ENCODE assay signal across 8 cellular contexts in the genomic region with DNA sequence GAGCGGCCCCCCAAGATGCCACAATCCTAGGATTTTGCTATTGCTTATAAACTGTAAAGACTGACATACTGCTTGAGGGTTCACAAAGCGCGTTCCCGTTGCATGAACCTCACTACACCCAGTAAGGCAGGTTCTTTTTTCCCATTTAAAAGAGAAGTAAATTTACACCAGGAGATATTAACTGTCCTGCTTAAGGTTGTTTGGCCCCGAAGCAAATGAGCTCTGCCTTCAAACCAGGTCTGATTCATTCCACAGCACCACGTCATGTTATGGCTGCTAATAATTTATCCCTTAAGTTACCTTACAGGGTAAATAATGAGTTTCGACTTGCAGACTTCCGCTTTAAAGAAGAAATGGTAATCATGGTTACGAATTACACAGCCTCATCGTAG. TPM values are rescaled to one million over a fixed set of nuclear protein-coding genes. Genes with fewer than 3 reads are reported as not detected.
A peak's percentile ranks its signal among the peaks of the same experiment; 100 is the strongest.
DNase-seq lines count a peak whose midpoint lies in the region; ATAC-seq and TF ChIP-seq lines count a peak whose summit lies in the region.

No MANE protein-coding gene starts in this region.

- H3K27ac ChIP-seq in IMR-90 (ENCODE audit: insufficient read depth, low read length) (peak overlapping the region; percentile 61), fibroblast of lung (ENCODE audit: insufficient read depth, low read length) (peak overlapping the region; percentile 37)

- peak overlapping the region; percentile 69 for H3K23ac ChIP-seq in IMR-90 (ENCODE audit: low read depth, low read length)

- peaks cover 17% of the 10 kb centered on the region; the same call in 1 of the 2 replicates for H4K20me1 ChIP-seq in IMR-90 (ENCODE audit: insufficient read depth, low read length)
- H4K20me1 ChIP-seq in fibroblast of lung (ENCODE audit: control insufficient read depth, extremely low read depth, insufficient read depth, low read length), result no peaks in the 10 kb centered on the region

- H3K9me3 ChIP-seq in IMR-90 (ENCODE audit: control insufficient read depth, insufficient read depth, low read length) (no peaks in the 10 kb centered on the region), fibroblast of lung (ENCODE audit: control insufficient read depth, insufficient read depth, low read depth, low read length) (no peaks in the 10 kb centered on the region), neuron (ENCODE audit: low read length) (no peaks in the 10 kb centered on the region)

- H3K9me1 ChIP-seq in IMR-90 (ENCODE audit: insufficient read depth, low read length), result peaks cover 10% of the 10 kb centered on the region

- H4K5ac ChIP-seq in IMR-90 (ENCODE audit: low read depth, low read length), result peak overlapping the region; percentile 3; the same call in 1 of the 2 replicates

- H2BK120ac ChIP-seq in IMR-90 (ENCODE audit: low read depth, low read length), result peak overlapping the region; percentile 17

- intact Hi-C loops in IMR-90 (cut with micrococcal nuclease), result loop anchor here (5.0 kb wide), 2 partner anchors 35 to 80 kb away; no protein-coding TSS in a partner anchor

- H2AK9ac ChIP-seq in IMR-90 (replicated peaks; ENCODE audit: low read depth, low read length, poor library complexity), result peak overlapping the region; percentile 8

- peaks cover 19 to 65% of the 10 kb centered on the region in 2 experiments; a peak in 3 of 4 replicates for H3K79me1 ChIP-seq in IMR-90 (ENCODE audit: low read depth in 1 of 2, low read length in 2 of 2)

- no peaks in the 10 kb centered on the region for H3K27me3 ChIP-seq in IMR-90 (ENCODE audit: control insufficient read depth, insufficient read depth, low read length)
- no peaks in the 10 kb centered on the region for H3K27me3 ChIP-seq in fibroblast of lung (ENCODE audit: control insufficient read depth, insufficient read depth, low read length)
- no peaks in the 10 kb centered on the region for H3K27me3 ChIP-seq in neuron (ENCODE audit: insufficient read depth, low read length)

- peak overlapping the region; percentile 81 for H3K4me3 ChIP-seq in IMR-90 (ENCODE audit: insufficient read depth, low read depth, low read length)
- peak overlapping the region; percentile 46 to 93 (median 84) for H3K4me3 ChIP-seq in fibroblast of lung (replicated peaks in 1 of 4; ENCODE audit: control extremely low read depth in 1 of 4, insufficient read depth in 1 of 4, low read depth in 3 of 4, low read length in 4 of 4)
- H3K4me3 ChIP-seq in neuron (ENCODE audit: low read length), result peak overlapping the region; percentile 75

- peak overlapping the region; percentile 39 for H3K14ac ChIP-seq in IMR-90 (replicated peaks; ENCODE audit: low read depth, low read length)

- H3K18ac ChIP-seq in IMR-90 (ENCODE audit: low read depth, low read length), result peak overlapping the region; percentile 5; the same call in 1 of the 2 replicates

- H2AK5ac ChIP-seq in IMR-90 (ENCODE audit: low read depth, low read length), result 0 out of 2 replicates have a peak overlapping the region, but pooled peaks have one; percentile 12

- H3K4me2 ChIP-seq in IMR-90 (ENCODE audit: low read depth, low read length) (peak overlapping the region; percentile 99), fibroblast of lung (ENCODE audit: extremely low read depth, insufficient read depth, low read length) (peak overlapping the region; percentile 73)

- H3K36me3 ChIP-seq in IMR-90 (ENCODE audit: control insufficient read depth, insufficient read depth, low read length) (peaks cover 2% of the 10 kb centered on the region; the same call in 1 of the 2 replicates), fibroblast of lung (ENCODE audit: control insufficient read depth, insufficient read depth, low read length) (no peaks in the 10 kb centered on the region), neuron (ENCODE audit: insufficient read depth, low read length) (no peaks in the 10 kb centered on the region)

- dilution Hi-C loops in IMR-90 (cut with HindIII; ENCODE audit: low sequenced_read_pairs, unreplicated experiment), result no loop called here

- TF ChIP-seq POLR2A in IMR-90 (IDR thresholded peaks at IDR 0.05; ENCODE audit: low read depth, low read length), result no peak

- 0 out of 2 replicates have a peak overlapping the region, but pooled peaks have one; percentile 2 for H2BK20ac ChIP-seq in IMR-90 (ENCODE audit: low read depth, low read length)

- BruUV-seq in IMR-90 (replicated peaks; lab: Mats Ljungman, UMichigan), result no TSS peak

- peak overlapping the region; percentile 32 for H2BK5ac ChIP-seq in IMR-90 (ENCODE audit: low read depth, low read length, poor library complexity, severe bottlenecking)

- H2BK15ac ChIP-seq in IMR-90 (ENCODE audit: low read depth, low read length), result peak overlapping the region; percentile 6; the same call in 1 of the 3 replicates

- CTCF ChIA-PET in IMR-90 (lab: Yijun Ruan, JAX), result interaction anchor here (0.6 kb wide), 1 partner anchor 50 kb away, joined by 3 read pairs; no protein-coding TSS in a partner anchor

- H4K91ac ChIP-seq in IMR-90 (ENCODE audit: insufficient read depth, low read depth, low read length), result peak overlapping the region; percentile 54

- no CpG with 5 or more reads among the region's 10 CpGs for WGBS in IMR-90 (ENCODE audit: extremely low coverage in 2 of 2, insufficient read length in 1 of 2), 2 experiments

- peak overlapping the region; percentile 71 for H4K8ac ChIP-seq in IMR-90 (ENCODE audit: low read depth in 2 of 2, low read length in 2 of 2)

- peak overlapping the region; percentile 88 for H3K56ac ChIP-seq in IMR-90 (ENCODE audit: extremely low read depth, insufficient read depth, low read length)

- H2AFZ ChIP-seq in IMR-90 (replicated peaks; ENCODE audit: low read length, poor library complexity), result peak overlapping the region; percentile 86
- peak overlapping the region; percentile 60 for H2AFZ ChIP-seq in fibroblast of lung (ENCODE audit: low read length)
- peak overlapping the region; percentile 89 for H2AFZ ChIP-seq in neuron (ENCODE audit: low read depth, low read length)

- no peak for TF ChIP-seq RAD21 in IMR-90 (IDR thresholded peaks at IDR 0.05; ENCODE audit: low read length)

- TF ChIP-seq CTCF in IMR-90 (conservative IDR thresholded peaks at IDR 0.05; ENCODE audit: low read depth, low read length) (no peak), fibroblast of lung (conservative IDR thresholded peaks at IDR 0.05 in 1 of 2, IDR thresholded peaks at IDR 0.05 in 1 of 2; ENCODE audit: low read depth in 1 of 2, low read length in 2 of 2) (no peak)

- DNase-seq in stimulated activated CD4-positive, alpha-beta T cell treated with anti-CD3 and anti-CD28 coated beads, Interleukin-15, amount 100 ng/mL, for 24 hours, result peak; percentile 31
- DNase-seq in stimulated activated CD4-positive, alpha-beta T cell treated with anti-CD3 and anti-CD28 coated beads, Interleukin-2, amount 100 ng/mL, for 24 hours, result no peak
- DNase-seq in IMR-90 (peak; percentile 57), fibroblast of lung (ENCODE audit: low read depth in 2 of 2) (peak in 1 of 2 donors; percentile 76), NCI-H510A treated with DMSO at 0.1 percent for 48 hours (lab: John Stamatoyannopoulos, UW) (no peak), NCI-H187 treated with DMSO at 0.1 percent for 48 hours (lab: John Stamatoyannopoulos, UW) (no peak)
- DNase-seq in activated CD4-positive, alpha-beta T cell treated with anti-CD3 and anti-CD28 coated beads, Interleukin-2, amount 50 U/mL, for 4 hours, result peak; percentile 11 to 14

- peaks cover 37% of the 10 kb centered on the region for H3K79me2 ChIP-seq in fibroblast of lung (ENCODE audit: control insufficient read depth, insufficient read depth, low read length)

- peak overlapping the region; percentile 47 for H3K9ac ChIP-seq in IMR-90 (ENCODE audit: low read depth, low read length)
- peak overlapping the region; percentile 28 for H3K9ac ChIP-seq in fibroblast of lung (ENCODE audit: insufficient read depth, low read length)

- H3K4me1 ChIP-seq in IMR-90 (ENCODE audit: control insufficient read depth, insufficient read depth, low read length), result no peaks in the 10 kb centered on the region; the same call in 1 of the 2 replicates
- H3K4me1 ChIP-seq in fibroblast of lung (ENCODE audit: control insufficient read depth, extremely low read depth, insufficient read depth, low read length), result peaks cover 6% of the 10 kb centered on the region
- H3K4me1 ChIP-seq in neuron (ENCODE audit: insufficient read depth, low read length), result peaks cover 43% of the 10 kb centered on the region

- ATAC-seq in IMR-90 (ENCODE audit: low read depth), result peak; percentile 2

- in situ Hi-C loops in IMR-90 (cut with MboI; ENCODE audit: low sequenced_read_pairs), result no loop called here

- POLR2A ChIA-PET in IMR-90 (lab: Charles Lee; ENCODE audit: unreplicated experiment), result no interaction called here

- H3K4ac ChIP-seq in IMR-90 (ENCODE audit: low read depth, low read length), result peak overlapping the region; percentile 53

TF ChIP-seq in IMR-90, 13 proteins besides CTCF, POLR2A, EP300 and RAD21 (continues in another document):
- no peak for TF ChIP-seq RCOR1 (IDR thresholded peaks at IDR 0.05; ENCODE audit: insufficient replicate concordance, low read length)
- TF ChIP-seq SMC3 (IDR thresholded peaks at IDR 0.05; ENCODE audit: low read depth, low read length), result no peak
- no peak for TF ChIP-seq MAZ (IDR thresholded peaks at IDR 0.05; ENCODE audit: borderline replicate concordance, low read depth, low read length)

RNA-seq across cellular contexts. Expression of a gene that starts 0.6 kb away (rescaled TPM):
- 27.1 and 45.0 TPM in 2 replicates for total RNA-seq in IMR-90 (2012; rRNA removed)
- polyA plus RNA-seq in IMR-90 (2012; rRNA removed), result 21.8 and 26.3 TPM in 2 replicates
- polyA plus RNA-seq in IMR-90 (2012; cell fraction: cytosol; rRNA removed), result 5.9 and 7.5 TPM in 2 replicates
- polyA plus RNA-seq in IMR-90 (2012; cell fraction: nucleus; rRNA removed; ENCODE audit: low replicate concordance), result 1.6 and 9.7 TPM in 2 replicates
- total RNA-seq in fibroblast of lung, result 20.3 and 21.8 TPM in 2 replicates
- polyA plus RNA-seq in fibroblast of lung, result 30.5 and 52.0 TPM in 2 replicates
- 18.2 and 33.9 TPM in 2 replicates for polyA plus RNA-seq in fibroblast of lung (2012)
- 1.9 and 11.8 TPM in 2 replicates for polyA minus RNA-seq in fibroblast of lung (ENCODE audit: low replicate concordance)

RNA-seq across cellular contexts. Expression of a gene that starts 1.2 kb away (rescaled TPM):
- total RNA-seq in IMR-90 (2012; rRNA removed) (9.7 and 13.6 TPM in 2 replicates), fibroblast of lung (13.4 and 15.5 TPM in 2 replicates)
- polyA plus RNA-seq in IMR-90 (2012; rRNA removed) (2.9 and 3.6 TPM in 2 replicates), fibroblast of lung (6.9 and 9.5 TPM in 2 replicates)
- polyA plus RNA-seq in IMR-90 (2012; cell fraction: cytosol; rRNA removed), result 0.76 and 0.88 TPM in 2 replicates
- polyA plus RNA-seq in IMR-90 (2012; cell fraction: nucleus; rRNA removed; ENCODE audit: low replicate concordance), result 1.0 and 5.6 TPM in 2 replicates
- polyA plus RNA-seq in fibroblast of lung (2012), result 6.4 and 7.2 TPM in 2 replicates
- 2.5 and 3.6 TPM in 2 replicates for polyA minus RNA-seq in fibroblast of lung (ENCODE audit: low replicate concordance)

RNA-seq across cellular contexts. Expression of a gene that starts 37.5 kb away (rescaled TPM):
- total RNA-seq in IMR-90 (2012; rRNA removed) (124 and 141 TPM in 2 replicates), fibroblast of lung (86.5 and 142 TPM in 2 replicates)
- polyA plus RNA-seq in IMR-90 (2012; rRNA removed) (49.2 and 57.1 TPM in 2 replicates), fibroblast of lung (107 and 124 TPM in 2 replicates)
- 22.1 and 25.6 TPM in 2 replicates for polyA plus RNA-seq in IMR-90 (2012; cell fraction: cytosol; rRNA removed)
- polyA plus RNA-seq in IMR-90 (2012; cell fraction: nucleus; rRNA removed; ENCODE audit: low replicate concordance), result 18.4 and 54.4 TPM in 2 replicates
- polyA plus RNA-seq in fibroblast of lung (2012), result 82.2 and 90.0 TPM in 2 replicates
- polyA minus RNA-seq in fibroblast of lung (ENCODE audit: low replicate concordance), result 64.0 and 69.4 TPM in 2 replicates

Comparison
In these comparisons a context has a peak if more than half of its experiments do, and no peak if none do; other contexts are left out.
1. DNase-seq: peak in stimulated activated CD4-positive, alpha-beta T cell treated with anti-CD3 and anti-CD28 coated beads, Interleukin-15, amount 100 ng/mL, for 24 hours (single experiment), IMR-90 (single experiment) and activated CD4-positive, alpha-beta T cell treated with anti-CD3 and anti-CD28 coated beads, Interleukin-2, amount 50 U/mL, for 4 hours (2 of 2); none in stimulated activated CD4-positive, alpha-beta T cell treated with anti-CD3 and anti-CD28 coated beads, Interleukin-2, amount 100 ng/mL, for 24 hours (0 of 2), NCI-H510A treated with DMSO at 0.1 percent for 48 hours (single experiment) and NCI-H187 treated with DMSO at 0.1 percent for 48 hours (single experiment).
2. Peak in every context shown above with its lines, with median percentiles within 50 percentile points of each other: H2AFZ ChIP-seq and H3K4me3 ChIP-seq.